In the genomic region with DNA sequence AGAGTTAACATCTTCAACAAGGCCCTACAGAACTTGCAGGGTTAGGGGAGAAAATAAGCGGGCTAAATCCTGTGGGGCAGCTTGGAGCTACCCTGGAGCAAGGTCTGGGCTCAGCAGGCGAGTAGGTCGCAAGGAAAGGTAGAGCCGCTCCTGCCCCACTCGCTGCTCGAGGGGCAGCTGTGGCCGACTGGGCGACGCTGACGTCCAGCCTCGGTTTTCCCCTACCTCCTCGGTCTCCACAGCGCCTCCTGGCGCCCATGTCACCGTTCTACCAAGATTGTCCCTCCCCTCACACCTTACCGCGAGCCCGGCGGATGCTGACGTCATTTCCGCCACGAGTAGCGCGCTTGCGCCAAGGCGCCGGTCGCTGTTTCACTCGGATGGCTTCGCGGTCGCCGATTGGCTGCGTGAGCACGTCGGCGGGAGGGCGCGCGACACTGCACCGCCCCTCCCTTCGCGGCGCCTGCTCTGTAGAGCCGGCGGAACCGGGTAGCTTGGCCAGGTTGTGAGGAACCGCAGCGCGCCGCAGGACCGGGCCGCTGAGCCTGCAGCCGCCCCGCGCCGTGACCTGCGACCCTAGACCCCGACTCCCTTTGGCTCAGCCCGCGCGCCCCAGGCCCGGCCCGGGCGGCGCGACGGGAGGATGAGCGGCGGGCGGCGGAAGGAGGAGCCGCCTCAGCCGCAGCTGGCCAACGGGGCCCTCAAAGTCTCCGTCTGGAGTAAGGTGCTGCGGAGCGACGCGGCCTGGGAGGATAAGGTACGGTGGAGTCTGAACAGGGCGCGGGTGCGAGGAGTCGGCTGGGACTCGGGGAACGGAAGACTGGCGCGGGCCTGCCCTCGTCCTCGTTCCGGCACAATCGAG, we compare ENCODE assay signal across 8 cellular contexts. TPM values are rescaled to one million over a fixed set of nuclear protein-coding genes. Genes with fewer than 3 reads are reported as not detected.
DNase-seq lines count a peak whose midpoint lies in the region; ATAC-seq and TF ChIP-seq lines count a peak whose summit lies in the region.

A gene with protein sequence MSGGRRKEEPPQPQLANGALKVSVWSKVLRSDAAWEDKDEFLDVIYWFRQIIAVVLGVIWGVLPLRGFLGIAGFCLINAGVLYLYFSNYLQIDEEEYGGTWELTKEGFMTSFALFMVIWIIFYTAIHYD (plus strand): TSS at position 471 of the 862 bp plus-strand sequence. CDS start 173 bp downstream, at position 644.

- no peaks in the 10 kb centered on the region for H3K9me3 Mint-ChIP-seq in activated naive CD8-positive, alpha-beta T cell treated with anti-CD3 and anti-CD28 coated beads, Interleukin-2, amount 50 U/mL, for 24 hours
- no peaks in the 10 kb centered on the region for H3K9me3 Mint-ChIP-seq in type B pancreatic cell

- peak within 1 kb of the TSS; percentile 77 for H4K91ac ChIP-seq in trophoblast cell (ENCODE audit: low read depth, low read length)

- peak within 1 kb of the TSS; percentile 84 for H2AFZ ChIP-seq in trophoblast cell (ENCODE audit: insufficient read depth, low read length, poor library complexity)

- no peaks in the 10 kb centered on the region for H3K27me3 ChIP-seq in cardiac muscle cell
- no peaks in the 10 kb centered on the region for H3K27me3 ChIP-seq in trophoblast cell (ENCODE audit: insufficient read depth, low read length)

- peaks cover 11% of the 10 kb centered on the region for H3K36me3 ChIP-seq in cardiac muscle cell
- H3K36me3 ChIP-seq in trophoblast cell (ENCODE audit: control insufficient read depth in 1 of 2, insufficient read depth in 2 of 2, low read length in 2 of 2): peaks cover 23 to 24% of the 10 kb centered on the region in 2 experiments

- peaks cover 35% of the 10 kb centered on the region for H3K36me3 Mint-ChIP-seq in activated naive CD8-positive, alpha-beta T cell treated with anti-CD3 and anti-CD28 coated beads, Interleukin-2, amount 50 U/mL, for 24 hours (ENCODE audit: low read depth)
- H3K36me3 Mint-ChIP-seq in type B pancreatic cell: peaks cover 5% of the 10 kb centered on the region

- peaks cover 13% of the 10 kb centered on the region for H3K79me2 ChIP-seq in trophoblast cell (ENCODE audit: control insufficient read depth, insufficient read depth, low read length, poor library complexity)

- H3K4me3 Mint-ChIP-seq in activated naive CD8-positive, alpha-beta T cell treated with anti-CD3 and anti-CD28 coated beads, Interleukin-2, amount 50 U/mL, for 24 hours: peak within 1 kb of the TSS; percentile 98
- H3K4me3 Mint-ChIP-seq in type B pancreatic cell: peak within 1 kb of the TSS; percentile 97

- no CpG with 5 or more reads among the region's 93 CpGs for WGBS in trophoblast cell (ENCODE audit: extremely low coverage, insufficient coverage, insufficient read length)

- peak within 1 kb of the TSS; percentile 62 for H2AK5ac ChIP-seq in trophoblast cell (ENCODE audit: low read length)

- no peak within 1 kb of the TSS for H3K23ac ChIP-seq in trophoblast cell (ENCODE audit: low read length)

- H3K4me3 ChIP-seq in GM12865 (ENCODE audit: low read depth, low read length) (peak within 1 kb of the TSS; percentile 99), cardiac muscle cell (peak within 1 kb of the TSS; percentile 86), trophoblast cell (ENCODE audit: low read depth, low read length) (peak within 1 kb of the TSS; percentile 98)

- H3K14ac ChIP-seq in trophoblast cell (ENCODE audit: low read length): peak within 1 kb of the TSS; percentile 93

- H4K8ac ChIP-seq in trophoblast cell (ENCODE audit: low read depth, low read length): peak within 1 kb of the TSS; percentile 93

- TF ChIP-seq CTCF in GM12865 (IDR thresholded peaks at IDR 0.05; ENCODE audit: insufficient read depth, low read depth, low read length, missing control alignments): peak; percentile 94
- TF ChIP-seq CTCF in cardiac muscle cell (IDR thresholded peaks at IDR 0.05; ENCODE audit: low read depth, low read length): peak; percentile 89
- peak; percentile 96 for TF ChIP-seq CTCF in type B pancreatic cell (conservative IDR thresholded peaks at IDR 0.05)

- peaks cover 11% of the 10 kb centered on the region for H3K79me1 ChIP-seq in trophoblast cell (ENCODE audit: low read length)

- ATAC-seq in HG02678 (IDR thresholded peaks at IDR 0.05; ENCODE audit: unreplicated experiment): peak; percentile 85
- ATAC-seq in activated naive CD8-positive, alpha-beta T cell treated with anti-CD3 and anti-CD28 coated beads, Interleukin-2, amount 50 U/mL, for 24 hours: peak; percentile 93

- H3K4me2 ChIP-seq in trophoblast cell (ENCODE audit: low read length): peak within 1 kb of the TSS; percentile 76

- H3K27ac Mint-ChIP-seq in activated naive CD8-positive, alpha-beta T cell treated with anti-CD3 and anti-CD28 coated beads, Interleukin-2, amount 50 U/mL, for 24 hours: peak within 1 kb of the TSS; percentile 95
- peak within 1 kb of the TSS; percentile 94 for H3K27ac Mint-ChIP-seq in type B pancreatic cell

- H3K4me1 Mint-ChIP-seq in activated naive CD8-positive, alpha-beta T cell treated with anti-CD3 and anti-CD28 coated beads, Interleukin-2, amount 50 U/mL, for 24 hours: peaks cover 35% of the 10 kb centered on the region
- peaks cover 24% of the 10 kb centered on the region for H3K4me1 Mint-ChIP-seq in type B pancreatic cell (ENCODE audit: unreplicated experiment)

- peaks cover 2% of the 10 kb centered on the region for H3K27me3 Mint-ChIP-seq in activated naive CD8-positive, alpha-beta T cell treated with anti-CD3 and anti-CD28 coated beads, Interleukin-2, amount 50 U/mL, for 24 hours
- no peaks in the 10 kb centered on the region for H3K27me3 Mint-ChIP-seq in type B pancreatic cell

- H3K27ac ChIP-seq in cardiac muscle cell (peak within 1 kb of the TSS; percentile 87), trophoblast cell (ENCODE audit: low read depth, low read length) (peak within 1 kb of the TSS; percentile 37)

- peak within 1 kb of the TSS; percentile 86 for H4K12ac ChIP-seq in trophoblast cell (ENCODE audit: low read depth, low read length)

- DNase-seq in GM12865 (ENCODE audit: low read depth) (peak; percentile 100), NCI-H128 (lab: John Stamatoyannopoulos, UW; ENCODE audit: unreplicated experiment) (peak; percentile 98), SW 1271 (lab: John Stamatoyannopoulos, UW) (peak; percentile 100), cardiac muscle cell (ENCODE audit: low read depth in 1 of 2, low spot score in 1 of 2) (peak; percentile 99), trophoblast cell (peak; percentile 99 to 100), type B pancreatic cell (ENCODE audit: extremely low spot score, unreplicated experiment) (peak; percentile 99)
- DNase-seq in activated naive CD8-positive, alpha-beta T cell treated with anti-CD3 and anti-CD28 coated beads, Interleukin-2, amount 50 U/mL, for 24 hours: peak; percentile 100

- H3K18ac ChIP-seq in trophoblast cell (ENCODE audit: low read length): peak within 1 kb of the TSS; percentile 85

- H3K9ac ChIP-seq in trophoblast cell (ENCODE audit: low read length): peak within 1 kb of the TSS; percentile 95

- H2BK12ac ChIP-seq in trophoblast cell (ENCODE audit: low read length): peak within 1 kb of the TSS; percentile 15

- peak within 1 kb of the TSS; percentile 64 for H3K4ac ChIP-seq in trophoblast cell (ENCODE audit: low read depth, low read length)

- peak within 1 kb of the TSS; percentile 91 for H2BK120ac ChIP-seq in trophoblast cell (ENCODE audit: insufficient read depth, low read length, poor library complexity)

- peak within 1 kb of the TSS; percentile 67 for H2BK5ac ChIP-seq in trophoblast cell (ENCODE audit: low read depth, low read length, poor library complexity)

- H3K4me1 ChIP-seq in cardiac muscle cell (ENCODE audit: low read depth) (peaks cover 5% of the 10 kb centered on the region), trophoblast cell (ENCODE audit: control insufficient read depth in 1 of 2, insufficient read depth in 2 of 2, low read length in 2 of 2) (peaks cover 7 to 11% of the 10 kb centered on the region in 2 experiments)

- H3K9me3 ChIP-seq in cardiac muscle cell (ENCODE audit: low read depth) (no peaks in the 10 kb centered on the region), trophoblast cell (ENCODE audit: insufficient read depth, low read depth, low read length) (peaks cover 2% of the 10 kb centered on the region)

RNA-seq across cellular contexts. Expression of the gene that starts here (rescaled TPM):
- total RNA-seq in cardiac muscle cell: 88.0 and 123 TPM in 2 replicates
- 114 and 162 TPM in 2 replicates for polyA plus RNA-seq in cardiac muscle cell
- polyA plus RNA-seq in trophoblast cell (2013): 126 and 142 TPM in 2 replicates
- total RNA-seq in type B pancreatic cell (ENCODE audit: low replicate concordance): 85.8 and 122 TPM in 2 replicates

Comparison
In these comparisons a context has a peak if more than half of its experiments do, and no peak if none do; other contexts are left out.
1. Peak in every context shown above with its lines: DNase-seq, ATAC-seq, H3K4me3 ChIP-seq and H3K27ac ChIP-seq.